ENCODE assay signal across 8 cellular contexts in the genomic region with DNA sequence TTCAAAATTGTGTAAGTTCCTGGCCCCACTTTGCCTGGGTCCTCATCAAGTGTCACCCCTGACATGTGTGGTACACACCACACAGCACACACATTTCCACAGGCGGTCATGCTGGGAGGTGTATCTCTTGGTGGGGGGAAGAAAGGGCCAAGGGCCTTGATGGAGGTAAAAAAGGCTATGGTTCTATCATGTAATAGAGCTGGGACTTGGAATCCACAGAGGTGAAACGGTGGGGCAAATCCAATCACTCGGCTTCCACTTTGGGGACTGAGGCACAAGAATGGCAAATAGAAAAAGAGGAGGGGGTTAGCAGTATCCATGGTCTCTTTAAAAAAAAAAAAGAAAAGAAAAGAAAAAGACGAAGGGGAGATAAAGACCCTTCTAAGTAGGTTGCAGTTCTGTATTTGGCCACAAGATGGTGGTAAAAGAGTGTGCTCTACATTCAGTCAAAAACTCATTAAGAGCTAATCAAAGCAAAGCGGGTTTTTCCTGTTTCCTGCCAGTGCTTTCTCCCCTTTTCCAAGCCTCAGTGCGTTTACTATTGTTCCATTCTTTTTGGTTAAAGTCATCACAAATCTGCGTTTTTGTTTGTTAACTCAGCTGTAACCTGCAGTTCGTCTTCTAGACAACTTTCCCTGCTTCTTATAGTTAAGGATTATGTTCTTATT. TPM values are rescaled to one million over a fixed set of nuclear protein-coding genes. Genes with fewer than 3 reads are reported as not detected.
A peak's percentile ranks its signal among the peaks of the same experiment; 100 is the strongest.
DNase-seq lines count a peak whose midpoint lies in the region; TF ChIP-seq lines count a peak whose summit lies in the region.

No MANE protein-coding gene starts in this region.

- H3K36me3 ChIP-seq in cardiac muscle cell, result no peaks in the 10 kb centered on the region

- H3K4me1 Mint-ChIP-seq in activated T-cell treated with anti-CD3 and anti-CD28 coated beads, Interleukin-2, amount 50 U/mL, for 24 hours (ENCODE audit: low read depth), result peaks cover 21% of the 10 kb centered on the region

- H3K27ac ChIP-seq in 22Rv1 (no peak overlapping the region), cardiac muscle cell (no peak overlapping the region)

- H3K4me3 ChIP-seq in cardiac muscle cell, result no peak overlapping the region

- H3K27me3 Mint-ChIP-seq in activated T-cell treated with anti-CD3 and anti-CD28 coated beads, Interleukin-2, amount 50 U/mL, for 24 hours, result peaks cover 51% of the 10 kb centered on the region

- no peak overlapping the region for H3K4me3 Mint-ChIP-seq in activated T-cell treated with anti-CD3 and anti-CD28 coated beads, Interleukin-2, amount 50 U/mL, for 24 hours

- H3K36me3 Mint-ChIP-seq in activated T-cell treated with anti-CD3 and anti-CD28 coated beads, Interleukin-2, amount 50 U/mL, for 24 hours (ENCODE audit: low read depth), result no peaks in the 10 kb centered on the region

- no peaks in the 10 kb centered on the region for H3K27me3 ChIP-seq in cardiac muscle cell

- H3K9me3 ChIP-seq in cardiac muscle cell (ENCODE audit: low read depth), result no peaks in the 10 kb centered on the region

- H3K9me3 Mint-ChIP-seq in activated T-cell treated with anti-CD3 and anti-CD28 coated beads, Interleukin-2, amount 50 U/mL, for 24 hours, result no peaks in the 10 kb centered on the region

- DNase-seq in EH (ENCODE audit: low read depth), result peak; percentile 55
- DNase-seq in NCI-H2029 (lab: John Stamatoyannopoulos, UW), result peak; percentile 56
- peak; percentile 33 for DNase-seq in activated T-cell treated with anti-CD3 and anti-CD28 coated beads, Interleukin-2, amount 50 U/mL, for 24 hours
- peak; percentile 65 to 78 for DNase-seq in cardiac muscle cell (ENCODE audit: low read depth in 1 of 2, low spot score in 1 of 2)
- DNase-seq in pulmonary artery endothelial cell (ENCODE audit: low read depth, low spot score), result peak; percentile 67
- no peak for DNase-seq in activated CD4-positive, CD25-positive, alpha-beta regulatory T cell treated with anti-CD3 and anti-CD28 coated beads, Interleukin-2, amount 50 U/mL, for 72 hours
- DNase-seq in activated CD8-positive, alpha-beta memory T cell treated with anti-CD3 and anti-CD28 coated beads for 24 hours, result no peak

- peak; percentile 73 for TF ChIP-seq CTCF in 22Rv1 (IDR thresholded peaks at IDR 0.05)
- peak; percentile 62 for TF ChIP-seq CTCF in cardiac muscle cell (IDR thresholded peaks at IDR 0.05; ENCODE audit: low read depth, low read length)

- peaks cover 18% of the 10 kb centered on the region for H3K4me1 ChIP-seq in cardiac muscle cell (ENCODE audit: low read depth)

- H3K27ac Mint-ChIP-seq in activated T-cell treated with anti-CD3 and anti-CD28 coated beads, Interleukin-2, amount 50 U/mL, for 24 hours, result no peak overlapping the region

RNA-seq across cellular contexts. Expression of gene ATP6AP2, which starts 37.0 kb away (rescaled TPM):
- total RNA-seq in cardiac muscle cell (50.5 and 92.1 TPM in 2 replicates), pulmonary artery endothelial cell (85.7 and 105 TPM in 2 replicates)
- polyA plus RNA-seq in cardiac muscle cell, result 135 and 164 TPM in 2 replicates

Comparison
In these comparisons a context has a peak if more than half of its experiments do, and no peak if none do; other contexts are left out.
1. DNase-seq: peak in EH (single experiment), NCI-H2029 (single experiment), activated T-cell treated with anti-CD3 and anti-CD28 coated beads, Interleukin-2, amount 50 U/mL, for 24 hours (single experiment), cardiac muscle cell (2 of 2) and pulmonary artery endothelial cell (single experiment); none in activated CD4-positive, CD25-positive, alpha-beta regulatory T cell treated with anti-CD3 and anti-CD28 coated beads, Interleukin-2, amount 50 U/mL, for 72 hours (single experiment) and activated CD8-positive, alpha-beta memory T cell treated with anti-CD3 and anti-CD28 coated beads for 24 hours (single experiment).